In the genomic region with DNA sequence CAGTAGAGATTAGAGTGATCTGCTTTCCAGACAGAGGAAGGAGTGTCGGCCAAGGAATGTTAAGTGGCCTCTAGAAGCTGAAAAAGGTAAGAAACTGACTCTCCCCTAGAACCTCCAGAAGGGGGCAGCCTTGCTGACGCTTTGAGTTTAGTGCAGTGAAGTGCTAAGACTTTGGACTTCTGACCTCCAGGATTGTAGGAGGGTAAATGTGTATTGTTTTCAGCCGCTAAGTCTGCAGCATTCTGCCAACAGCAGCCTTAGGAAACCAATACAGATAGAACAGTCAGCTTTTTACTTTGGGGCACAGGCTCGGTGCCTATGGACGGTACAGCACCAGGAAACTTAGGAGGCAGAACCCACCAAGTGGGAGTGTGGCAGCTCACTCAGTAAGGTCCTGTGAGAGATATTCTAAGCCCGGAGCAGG, we compare ENCODE assay signal across 8 cellular contexts. TPM values are rescaled to one million over a fixed set of nuclear protein-coding genes. Genes with fewer than 3 reads are reported as not detected.
DNase-seq lines count a peak whose midpoint lies in the region; ATAC-seq, FAIRE-seq and TF ChIP-seq lines count a peak whose summit lies in the region.

No MANE protein-coding gene starts in this region.

- no peak for ATAC-seq in K562

- H3K36me3 Mint-ChIP-seq in CD14-positive monocyte, result peaks cover 7 to 8% of the 10 kb centered on the region in 2 donors

- in situ Hi-C loops in K562 (cut with MboI), result no loop called here

- CTCF ChIA-PET in K562 (lab: Yijun Ruan, JAX; ENCODE audit: low intra/inter-chr PET ratio), result interaction anchor here (0.6 kb wide), 1 partner anchor 45 kb away, joined by 3 read pairs; no protein-coding TSS in a partner anchor

- peak overlapping the region in 1 of 2 donors; percentile 49 for H3K4me3 Mint-ChIP-seq in CD14-positive monocyte

- peak overlapping the region in 6 of 7 donors; percentile 71 to 100 (median 90) for H3K27ac Mint-ChIP-seq in CD14-positive monocyte

- 46% methylated on average over 5 of the region's 6 CpGs for WGBS in K562 (ENCODE audit: insufficient coverage, low coverage, missing lambda C conversion rate)

- no peak for TF ChIP-seq POLR2A in K562 (conservative IDR thresholded peaks at IDR 0.05)

- peak in 1 of 2 experiments; percentile 48; a peak in 2 of 4 replicates for TF ChIP-seq RAD21 in K562 (CRISPR knock-in tag; conservative IDR thresholded peaks at IDR 0.05 in 1 of 2, IDR thresholded peaks at IDR 0.05 in 1 of 2)

- H3K9ac ChIP-seq in K562 (ENCODE audit: insufficient read depth in 1 of 2, low read depth in 2 of 2, low read length in 2 of 2), result no peak overlapping the region

- peaks cover 10% of the 10 kb centered on the region for H3K9me3 ChIP-seq in K562 (replicated peaks; ENCODE audit: control insufficient read depth, insufficient read depth, low read depth, low read length)

- peaks cover 0 to 5% (median 3%) of the 10 kb centered on the region in 3 donors for H3K27me3 Mint-ChIP-seq in CD14-positive monocyte (ENCODE audit: low read depth in 3 of 3)

- FAIRE-seq in K562 (lab: Jason Lieb, UNC), result peak; percentile 92

- TF ChIP-seq EP300 in K562 (IDR thresholded peaks at IDR 0.05; ENCODE audit: low read length), result no peak

- H3K79me2 ChIP-seq in K562 (ENCODE audit: control insufficient read depth, insufficient read depth, low read length), result peaks cover 29% of the 10 kb centered on the region

- TF ChIP-seq CTCF in CD14-positive monocyte (IDR thresholded peaks at IDR 0.05) (peak; percentile 83), K562 (IDR thresholded peaks at IDR 0.05 in 2 of 3, conservative IDR thresholded peaks at IDR 0.05 in 1 of 3; ENCODE audit: insufficient read depth in 2 of 3, low read depth in 1 of 3, low read length in 3 of 3) (peak; percentile 49 to 58 (median 57); a peak in 5 of 6 replicates)

- H3K27me3 ChIP-seq in H7 (ENCODE audit: control insufficient read depth, insufficient read depth, low read length), result no peaks in the 10 kb centered on the region
- H3K27me3 ChIP-seq in K562 (ENCODE audit: control insufficient read depth in 2 of 2, insufficient read depth in 2 of 2, low read length in 2 of 2), result no peaks in the 10 kb centered on the region

- peaks cover 70% of the 10 kb centered on the region for H3K4me1 Mint-ChIP-seq in CD14-positive monocyte

- H3K27ac ChIP-seq in K562 (ENCODE audit: extremely low read depth, low read depth, low read length), result no peak overlapping the region

- DNase-seq in CD14-positive monocyte (ENCODE audit: low spot score) (no peak), H7 (peak; percentile 80), RPMI7951 (ENCODE audit: low read depth) (peak; percentile 60), K562 (ENCODE audit: extremely low read depth in 1 of 4, low spot score in 3 of 4) (peak; percentile 20 to 70 (median 23)), kidney glomerular epithelial cell (lab: John Stamatoyannopoulos, UW) (peak; percentile 73), middle frontal gyrus (ENCODE audit: extremely low spot score, low spot score) (no peak), NCI-H774 (lab: John Stamatoyannopoulos, UW) (no peak)
- DNase-seq in stimulated activated naive CD4-positive, alpha-beta T cell (lab: John Stamatoyannopoulos, UW), result peak in 4 of 6 experiments; percentile 13 to 35 (median 24)

- peaks cover 5 to 16% (median 9%) of the 10 kb centered on the region in 7 donors for H3K9me3 Mint-ChIP-seq in CD14-positive monocyte

- peak overlapping the region; percentile 63; the same call in 1 of the 2 replicates for H2AFZ ChIP-seq in K562 (ENCODE audit: low read depth, low read length)

- H3K4me3 ChIP-seq in H7 (ENCODE audit: insufficient read depth, low read depth, low read length) (no peak overlapping the region), K562 (no peak overlapping the region)

- BruUV-seq in K562 (replicated peaks; lab: Mats Ljungman, UMichigan), result no TSS peak

- H3K4me2 ChIP-seq in K562 (ENCODE audit: insufficient read depth, low read length), result no peak overlapping the region

- intact Hi-C loops in CD14-positive monocyte (cut with micrococcal nuclease) (no loop called here), K562 (cut with micrococcal nuclease) (no loop called here)

- H3K36me3 ChIP-seq in H7 (replicated peaks; ENCODE audit: control insufficient read depth, insufficient read depth, low read length), result no peaks in the 10 kb centered on the region
- H3K36me3 ChIP-seq in K562 (ENCODE audit: control insufficient read depth, insufficient read depth, low read length), result peaks cover 16% of the 10 kb centered on the region; the same call in 2 of the 3 replicates

- POLR2A ChIA-PET in K562 (lab: Yijun Ruan, JAX), result interaction anchor here (0.5 to 1.2 kb wide), 7 partner anchors 14 to 194 kb away, joined by 3 read pairs; no protein-coding TSS in a partner anchor

- H3K4me1 ChIP-seq in K562 (replicated peaks in 1 of 2; ENCODE audit: control insufficient read depth in 2 of 2, insufficient read depth in 2 of 2, low read length in 2 of 2), result peaks cover 13 to 19% of the 10 kb centered on the region in 2 experiments

- no peaks in the 10 kb centered on the region; the same call in 1 of the 2 replicates for H4K20me1 ChIP-seq in K562 (replicated peaks; ENCODE audit: control insufficient read depth, insufficient read depth, low read length)

- no peaks in the 10 kb centered on the region for H3K9me1 ChIP-seq in K562 (ENCODE audit: control insufficient read depth, insufficient read depth, low read length)

TF ChIP-seq in K562, 482 proteins besides CTCF, POLR2A, EP300 and RAD21 (continues in another document):
- TF ChIP-seq ZNF133 (CRISPR knock-in tag; IDR thresholded peaks at IDR 0.05), result no peak
- no peak for TF ChIP-seq ATF1 (CRISPR knock-in tag; IDR thresholded peaks at IDR 0.05)
- TF ChIP-seq ATF1 (tag; IDR thresholded peaks at IDR 0.05), result 0 out of 2 replicates have a peak, but pooled peaks have one; percentile 10
- 0 out of 2 replicates have a peak, but pooled peaks have one; percentile 22 for TF ChIP-seq SMC3 (conservative IDR thresholded peaks at IDR 0.05; ENCODE audit: insufficient read depth, low read depth, low read length)
- TF ChIP-seq RFX7 (CRISPR knock-in tag; IDR thresholded peaks at IDR 0.05), result no peak
- TF ChIP-seq RAD51 (IDR thresholded peaks at IDR 0.05; ENCODE audit: borderline replicate concordance, low read depth), result no peak
- no peak for TF ChIP-seq MAZ (CRISPR knock-in tag; conservative IDR thresholded peaks at IDR 0.05 in 1 of 2, IDR thresholded peaks at IDR 0.05 in 1 of 2)
- no peak for TF ChIP-seq NFIC (IDR thresholded peaks at IDR 0.05)

RNA-seq across cellular contexts. Expression of gene TBC1D22A, which starts 3.6 kb away (rescaled TPM):
- polyA plus RNA-seq in CD14-positive monocyte (10 to 100 TPM; 25.9 to 29.5 TPM), K562 (2011; rRNA removed) (7.5 and 10.0 TPM in 2 replicates), K562 (2014; fragmentation: Illumina TruSeq; extraction: Trizol) (5.6 and 5.8 TPM in 2 replicates), K562 (2014; fragmentation: Nextera tagmentation; extraction: Ambion mirVana) (under 1 TPM; 0.20 to 0.34 TPM), K562 (2014; rRNA removed) (7.1 and 7.9 TPM in 2 replicates)
- total RNA-seq in H7 (2014; rRNA removed; shearing (Covaris generic)), result 8.2 and 9.7 TPM in 2 replicates
- total RNA-seq in RPMI7951 (2014; rRNA removed; shearing (Covaris generic)), result 7.1 and 7.2 TPM in 2 replicates
- total RNA-seq in K562 (2011; cell fraction: chromatin; rRNA removed; ENCODE audit: low replicate concordance), result 31.5 and 43.3 TPM in 2 replicates
- total RNA-seq in K562 (2011; cell fraction: nucleolus; rRNA removed), result 21.1 and 22.2 TPM in 2 replicates
- total RNA-seq in K562 (2011; cell fraction: nucleoplasm; rRNA removed), result 21.2 and 22.4 TPM in 2 replicates
- total RNA-seq in K562 (2014; rRNA removed) (5.2 and 8.2 TPM in 2 replicates), K562 (2014; rRNA removed; fragmentation: Illumina TruSeq; extraction: Trizol) (1.9 and 2.4 TPM in 2 replicates), K562 (2015; rRNA removed; fragmentation: Illumina TruSeq; extraction: Trizol) (3.1 and 3.3 TPM in 2 replicates), K562 (2021) (11.5 and 12.6 TPM in 2 replicates)
- polyA plus RNA-seq in K562 (2011; cell fraction: cytosol; rRNA removed), result 7.8 and 8.5 TPM in 2 replicates
- polyA plus RNA-seq in K562 (2011; cell fraction: nucleus; rRNA removed), result 9.0 and 10.7 TPM in 2 replicates
- polyA plus RNA-seq in K562 (2012), result 8.6 and 10.2 TPM in 2 replicates
- polyA minus RNA-seq in K562 (2011; rRNA and poly(A)+ RNA removed), result 8.5 and 9.0 TPM in 2 replicates
- 5.6 and 15.4 TPM in 2 replicates for polyA minus RNA-seq in K562 (2011; cell fraction: cytosol; rRNA and poly(A)+ RNA removed)
- polyA minus RNA-seq in K562 (2011; cell fraction: nucleus; rRNA and poly(A)+ RNA removed), result 7.1 and 12.8 TPM in 2 replicates

RNA-seq across cellular contexts. Expression of gene CERK, which starts 20.8 kb away (rescaled TPM):
- 10 to 100 TPM; 22.4 to 24.5 TPM for polyA plus RNA-seq in CD14-positive monocyte
- 54.8 and 57.2 TPM in 2 replicates for total RNA-seq in H7 (2014; rRNA removed; shearing (Covaris generic))
- 24.0 and 31.1 TPM in 2 replicates for total RNA-seq in RPMI7951 (2014; rRNA removed; shearing (Covaris generic))
- 19.9 and 29.6 TPM in 2 replicates for total RNA-seq in K562 (2011; cell fraction: chromatin; rRNA removed; ENCODE audit: low replicate concordance)
- total RNA-seq in K562 (2011; cell fraction: nucleolus; rRNA removed), result 16.8 and 18.6 TPM in 2 replicates
- 22.0 and 23.9 TPM in 2 replicates for total RNA-seq in K562 (2011; cell fraction: nucleoplasm; rRNA removed)
- 10.7 and 12.2 TPM in 2 replicates for total RNA-seq in K562 (2014; rRNA removed)
- 7.3 and 8.0 TPM in 2 replicates for total RNA-seq in K562 (2014; rRNA removed; fragmentation: Illumina TruSeq; extraction: Trizol)
- 14.5 and 14.9 TPM in 2 replicates for total RNA-seq in K562 (2015; rRNA removed; fragmentation: Illumina TruSeq; extraction: Trizol)
- 9.9 and 12.5 TPM in 2 replicates for total RNA-seq in K562 (2021)
- polyA plus RNA-seq in K562 (2011; rRNA removed), result 11.8 and 12.7 TPM in 2 replicates
- polyA plus RNA-seq in K562 (2011; cell fraction: cytosol; rRNA removed), result 10.9 and 13.7 TPM in 2 replicates
- 9.6 and 10.3 TPM in 2 replicates for polyA plus RNA-seq in K562 (2011; cell fraction: nucleus; rRNA removed)
- polyA plus RNA-seq in K562 (2012), result 10.9 and 13.1 TPM in 2 replicates
- polyA plus RNA-seq in K562 (2014; fragmentation: Illumina TruSeq; extraction: Trizol), result 8.0 and 8.7 TPM in 2 replicates
- 1 to 10 TPM; 1.1 to 1.3 TPM for polyA plus RNA-seq in K562 (2014; fragmentation: Nextera tagmentation; extraction: Ambion mirVana)
- 8.3 and 8.6 TPM in 2 replicates for polyA plus RNA-seq in K562 (2014; rRNA removed)
- polyA minus RNA-seq in K562 (2011; rRNA and poly(A)+ RNA removed), result 13.6 and 15.8 TPM in 2 replicates
- 9.7 and 12.5 TPM in 2 replicates for polyA minus RNA-seq in K562 (2011; cell fraction: cytosol; rRNA and poly(A)+ RNA removed)
- polyA minus RNA-seq in K562 (2011; cell fraction: nucleus; rRNA and poly(A)+ RNA removed), result 6.2 and 12.6 TPM in 2 replicates

Comparison
In these comparisons a context has a peak if more than half of its experiments do, and no peak if none do; other contexts are left out.
1. DNase-seq: peak in H7 (single experiment), RPMI7951 (single experiment), K562 (4 of 4), kidney glomerular epithelial cell (single experiment) and stimulated activated naive CD4-positive, alpha-beta T cell (4 of 6); none in CD14-positive monocyte (single experiment), middle frontal gyrus (single experiment) and NCI-H774 (single experiment).